8 cellular contexts compared by ENCODE assay signal in the genomic region with DNA sequence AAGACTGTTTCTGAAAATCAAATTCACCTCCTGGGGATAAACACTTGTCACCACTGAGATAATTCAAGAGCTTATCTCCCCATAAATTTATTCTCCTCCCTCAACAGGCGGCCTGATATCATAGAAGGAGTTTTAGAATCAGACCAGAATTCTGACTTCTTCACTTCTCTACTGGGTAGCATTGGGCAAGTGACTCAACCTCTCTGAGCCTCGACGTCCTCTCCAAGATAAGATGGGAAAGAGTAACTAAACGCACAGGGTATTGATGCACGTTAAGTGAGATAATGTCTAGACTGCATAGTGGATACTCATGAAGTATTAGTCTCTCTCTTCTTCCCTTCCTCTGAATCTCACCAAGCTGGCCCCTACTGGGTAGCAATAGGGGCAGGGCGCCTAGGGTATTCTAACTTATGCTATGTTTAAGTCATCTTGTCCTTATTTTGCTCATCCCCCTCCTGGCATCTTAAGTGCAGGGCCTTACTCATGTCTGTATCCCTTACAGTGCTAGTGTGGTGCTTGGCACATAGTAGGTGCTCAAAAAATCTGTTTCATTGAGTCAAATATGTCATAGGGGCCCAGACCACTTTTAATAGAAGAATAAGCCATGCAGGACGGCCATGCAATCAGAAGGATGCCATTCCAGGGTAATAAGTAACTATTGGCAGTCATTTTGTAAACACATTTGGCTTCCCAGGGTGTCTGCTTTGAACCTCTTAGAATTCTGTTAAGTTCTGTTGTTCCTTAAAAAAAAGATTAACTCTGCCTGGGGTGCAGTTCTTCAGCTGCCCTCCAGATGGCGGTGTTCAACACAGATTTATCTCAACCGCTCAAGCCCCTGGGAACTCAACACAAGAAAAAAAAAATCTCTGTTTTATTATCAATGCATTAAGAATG.
DNase-seq lines count a peak whose midpoint lies in the region; ATAC-seq and TF ChIP-seq lines count a peak whose summit lies in the region.

No MANE protein-coding gene starts in this region.

- peak; percentile 83 for DNase-seq in AG20443 (ENCODE audit: low spot score)
- peak; percentile 75 for DNase-seq in NCI-H2171 treated with DMSO at 0.1 percent for 48 hours (lab: John Stamatoyannopoulos, UW)
- DNase-seq in activated T-cell treated with anti-CD3 and anti-CD28 coated beads for 48 hours (ENCODE audit: low read depth) = peak; percentile 12
- peak; percentile 59 for DNase-seq in germinal center (ENCODE audit: low spot score)
- peak; percentile 57 for DNase-seq in pons (ENCODE audit: low spot score)

- ATAC-seq in GM21825 (IDR thresholded peaks at IDR 0.05; ENCODE audit: unreplicated experiment) (no peak), HG03521 (IDR thresholded peaks at IDR 0.05; ENCODE audit: unreplicated experiment) (no peak)

- TF ChIP-seq CTCF in GM12872 (IDR thresholded peaks at IDR 0.05; ENCODE audit: insufficient read depth, low read depth, low read length) = peak; percentile 83

Comparison
In these comparisons a context has a peak if more than half of its experiments do, and no peak if none do; other contexts are left out.
1. DNase-seq: peak in every context shown above with its lines; median percentile 83 in AG20443; 75 in NCI-H2171 treated with DMSO at 0.1 percent for 48 hours; 59 in germinal center; 57 in pons; 12 in activated T-cell treated with anti-CD3 and anti-CD28 coated beads for 48 hours.